ENCODE assay signal across 28 cellular contexts in genomic region chr2:228725031-228725430, GRCh38.
"Had no signal": no experiment of that assay in that cellular context is flagged by ENCODE, and none has a peak within 500 bp of the region (broad histone marks: within the 10 kb centered on the region; RNA-seq: fewer than 3 reads in every experiment).

No MANE protein-coding gene starts in this region.

- H3K27ac ChIP-seq: adrenal gland, ascending aorta, body of pancreas, brain microvascular endothelial cell, breast epithelium, cardiac muscle cell had no signal

- H3K27me3 ChIP-seq: adrenal gland, ascending aorta, body of pancreas, brain microvascular endothelial cell, breast epithelium, cardiac muscle cell had no signal

- H3K4me3 ChIP-seq: adrenal gland, ascending aorta, body of pancreas, breast epithelium, cardiac muscle cell had no signal

- DNase-seq: activated effector memory CD4-positive, alpha-beta T cell treated with anti-CD3 and anti-CD28 coated beads, Interleukin-2, amount 50 U/mL, for 16 hours; activated effector memory CD4-positive, alpha-beta T cell treated with Interleukin-2 at 50 U/mL for 16 hours; activated gamma-delta T cell; activated gamma-delta T cell treated with Interleukin-2 at 50 U/mL for 16 hours; activated naive CD4-positive, alpha-beta T cell; activated naive CD4-positive, alpha-beta T cell treated with anti-CD3 and anti-CD28 coated beads for 36 hours; activated naive CD4-positive, alpha-beta T cell treated with anti-CD3 and anti-CD28 coated beads, Interleukin-2, amount 10 ng/mL, durations not matched to agents 7 days and 5 days; activated naive CD4-positive, alpha-beta T cell treated with anti-CD3 and anti-CD28 coated beads, Interleukin-2, amount 50 U/mL, for 16 hours; activated naive CD4-positive, alpha-beta T cell treated with Interleukin-2 at 50 U/mL for 16 hours; activated naive CD8-positive, alpha-beta T cell treated with anti-CD3 and anti-CD28 coated beads for 36 hours; activated naive CD8-positive, alpha-beta T cell treated with anti-CD3 and anti-CD28 coated beads, Interleukin-2, amount 10 ng/mL, durations not matched to agents 7 days and 5 days; activated naive CD8-positive, alpha-beta T cell treated with anti-CD3 and anti-CD28 coated beads, Interleukin-2, amount 50 U/mL, for 24 hours; activated T-cell treated with anti-CD3 and anti-CD28 coated beads for 4 hours; activated T-cell treated with anti-CD3 and anti-CD28 coated beads, Interleukin-2, amount 50 U/mL, for 1 hour; activated T-cell treated with anti-CD3 and anti-CD28 coated beads, Interleukin-2, amount 50 U/mL, for 24 hours; activated T-cell treated with anti-CD3 and anti-CD28 coated beads, Interleukin-2, amount 50 U/mL, for 4 hours; activated T-cell treated with anti-CD3 and anti-CD28 coated beads, Interleukin-2, amount 50 U/mL, for 48 hours; activated T-cell treated with anti-CD3 and anti-CD28 coated beads, Interleukin-2, amount 50 U/mL, for 72 hours; adrenal gland; amniotic stem cell; aorta; body of pancreas; brain microvascular endothelial cell; central memory CD4-positive, alpha-beta T cell; cerebellar nuclear complex had no signal

- H3K9me3 ChIP-seq: adrenal gland, ascending aorta, body of pancreas had no signal

- H3K4me1 ChIP-seq: adrenal gland, body of pancreas, breast epithelium had no signal

- H3K36me3 ChIP-seq: adrenal gland, ascending aorta, brain microvascular endothelial cell, breast epithelium, cardiac muscle cell had no signal
